Comparison of ENCODE assay signal across 21 cellular contexts in genomic region chr21:28233536-28234220, GRCh38.
DNase-seq lines count a peak whose midpoint lies in the region; ATAC-seq, FAIRE-seq and TF ChIP-seq lines count a peak whose summit lies in the region.
"Had no signal": no experiment of that assay in that cellular context is flagged by ENCODE, and none has a peak within 500 bp of the region (broad histone marks: within the 10 kb centered on the region; RNA-seq: fewer than 3 reads in every experiment).

No MANE protein-coding gene starts in this region.

- no peak overlapping the region for H3K4me2 ChIP-seq in HepG2 (ENCODE audit: low read depth, low read length)

- intact Hi-C loops in HepG2 (cut with micrococcal nuclease; ENCODE audit: unreplicated experiment), result no loop called here
- intact Hi-C loops in right lobe of liver (cut with DNase I), result no loop called here
- intact Hi-C loops in dendritic cell treated with granulocyte-macrophage colony-stimulating factor and Interleukin-4, amounts not matched to agents 40 ng/mL and 50 ng/mL, for 4 days (cut with micrococcal nuclease), result no loop called here
- intact Hi-C loops in left ventricle myocardium superior (cut with micrococcal nuclease), result no loop called here

- peak overlapping the region; percentile 69 for H3K27ac Mint-ChIP-seq in dendritic cell treated with granulocyte-macrophage colony-stimulating factor and Interleukin-4, amounts not matched to agents 40 ng/mL and 50 ng/mL, for 4 days
- H3K27ac Mint-ChIP-seq in activated CD4-positive, alpha-beta memory T cell treated with anti-CD3 and anti-CD28 coated beads, Interleukin-2, amount 10 ng/mL, durations not matched to agents 7 days and 5 days, result no peak overlapping the region
- H3K27ac Mint-ChIP-seq: CD4-positive, CD25-positive, alpha-beta regulatory T cell had no signal

- H3K4me1 Mint-ChIP-seq in dendritic cell treated with granulocyte-macrophage colony-stimulating factor and Interleukin-4, amounts not matched to agents 40 ng/mL and 50 ng/mL, for 4 days (ENCODE audit: low read depth), result peaks cover 32% of the 10 kb centered on the region
- H3K4me1 Mint-ChIP-seq in activated CD4-positive, alpha-beta memory T cell treated with anti-CD3 and anti-CD28 coated beads, Interleukin-2, amount 10 ng/mL, durations not matched to agents 7 days and 5 days, result no peaks in the 10 kb centered on the region
- H3K4me1 Mint-ChIP-seq: CD4-positive, CD25-positive, alpha-beta regulatory T cell; CD8-positive, alpha-beta memory T cell had no signal

- H3K79me2 ChIP-seq in HepG2 (ENCODE audit: insufficient read depth, low read length), result no peaks in the 10 kb centered on the region

- no peak for TF ChIP-seq EP300 in HepG2 (IDR thresholded peaks at IDR 0.05; ENCODE audit: low read depth in 2 of 2, low read length in 2 of 2)
- TF ChIP-seq EP300 in HepG2 (CRISPR knock-in tag; IDR thresholded peaks at IDR 0.05; ENCODE audit: borderline replicate concordance), result no peak

- BruUV-seq in HepG2 (replicated peaks; lab: Mats Ljungman, UMichigan), result no TSS peak

- CTCF ChIA-PET in HepG2 (lab: Yijun Ruan, JAX; ENCODE audit: low intra/inter-chr PET ratio, low total read pairs), result no interaction called here
- CTCF ChIA-PET in activated CD4-positive, alpha-beta memory T cell treated with anti-CD3 and anti-CD28 coated beads, Interleukin-2, amount 10 ng/mL, durations not matched to agents 7 days and 5 days (lab: Charles Lee), result interaction anchor here (0.6 kb wide), 1 partner anchor 758 kb away, joined by 4 read pairs; no protein-coding TSS in a partner anchor

- 46% methylated on average over 8 of the region's 9 CpGs for WGBS in HepG2 (ENCODE audit: low lambda C conversion rate)
- WGBS in right lobe of liver (ENCODE audit: insufficient coverage, low coverage, low lambda C conversion rate, missing lambda C conversion rate), result 74% methylated on average over 5 of the region's 9 CpGs

- no peak overlapping the region for H3K4me3 Mint-ChIP-seq in dendritic cell treated with granulocyte-macrophage colony-stimulating factor and Interleukin-4, amounts not matched to agents 40 ng/mL and 50 ng/mL, for 4 days
- H3K4me3 Mint-ChIP-seq in activated CD4-positive, alpha-beta memory T cell treated with anti-CD3 and anti-CD28 coated beads, Interleukin-2, amount 10 ng/mL, durations not matched to agents 7 days and 5 days, result no peak overlapping the region
- H3K4me3 Mint-ChIP-seq: CD4-positive, CD25-positive, alpha-beta regulatory T cell; CD8-positive, alpha-beta memory T cell had no signal

- H3K9ac ChIP-seq in HepG2 (ENCODE audit: insufficient read depth, low read depth, low read length), result no peak overlapping the region

- no peak for TF ChIP-seq POLR2A in HepG2 (IDR thresholded peaks at IDR 0.05; ENCODE audit: insufficient read depth in 1 of 2, low read depth in 2 of 2, low read length in 2 of 2)
- TF ChIP-seq POLR2A in right lobe of liver (IDR thresholded peaks at IDR 0.05), result no peak

- H3K27ac ChIP-seq in HepG2 (ENCODE audit: extremely low read length, insufficient read depth, low read length) (no peak overlapping the region), right lobe of liver (no peak overlapping the region)

- no peaks in the 10 kb centered on the region for H4K20me1 ChIP-seq in HepG2 (ENCODE audit: insufficient read depth, low read length)

- H3K27me3 ChIP-seq in HepG2 (ENCODE audit: control insufficient read depth in 1 of 2, insufficient read depth in 2 of 2, low read length in 2 of 2) (no peaks in the 10 kb centered on the region), right lobe of liver (no peaks in the 10 kb centered on the region)
- H3K27me3 ChIP-seq: BE2C had no signal

- POLR2A ChIA-PET in HepG2 (lab: Yijun Ruan, JAX), result no interaction called here
- POLR2A ChIA-PET in activated CD4-positive, alpha-beta memory T cell treated with anti-CD3 and anti-CD28 coated beads, Interleukin-2, amount 10 ng/mL, durations not matched to agents 7 days and 5 days (lab: Charles Lee), result no interaction called here

- H3K4me1 ChIP-seq in HepG2 (ENCODE audit: insufficient read depth, low read length) (no peaks in the 10 kb centered on the region), right lobe of liver (no peaks in the 10 kb centered on the region)
- H3K4me1 ChIP-seq: HAP-1 had no signal

- in situ Hi-C loops in HepG2 (cut with HindIII; ENCODE audit: extremely low pct_ligation_motif_present, low pct_unique_long_range_greater_than_20kb), result no loop called here

- H3K4me3 ChIP-seq in HepG2 (replicated peaks in 1 of 3; ENCODE audit: insufficient read depth in 1 of 3, low read depth in 2 of 3, low read length in 3 of 3), result no peak overlapping the region
- H3K4me3 ChIP-seq in right lobe of liver, result no peak overlapping the region
- H3K4me3 ChIP-seq: GM12878, HAP-1 had no signal

- TF ChIP-seq CTCF in HepG2 (CRISPR knock-in tag; IDR thresholded peaks at IDR 0.05), result no peak
- no peak for TF ChIP-seq CTCF in right lobe of liver (IDR thresholded peaks at IDR 0.05)

- no peaks in the 10 kb centered on the region for H3K36me3 Mint-ChIP-seq in dendritic cell treated with granulocyte-macrophage colony-stimulating factor and Interleukin-4, amounts not matched to agents 40 ng/mL and 50 ng/mL, for 4 days (ENCODE audit: low read depth)
- no peaks in the 10 kb centered on the region for H3K36me3 Mint-ChIP-seq in activated CD4-positive, alpha-beta memory T cell treated with anti-CD3 and anti-CD28 coated beads, Interleukin-2, amount 10 ng/mL, durations not matched to agents 7 days and 5 days (ENCODE audit: low read depth)
- H3K36me3 Mint-ChIP-seq: CD4-positive, CD25-positive, alpha-beta regulatory T cell; CD8-positive, alpha-beta memory T cell had no signal

- DNase-seq in HepG2 (ENCODE audit: low spot score) (no peak), right lobe of liver (no peak), left ventricle myocardium superior (peak; percentile 31), LoVo (ENCODE audit: low spot score) (no peak)
- no peak for DNase-seq in activated CD4-positive, alpha-beta memory T cell treated with anti-CD3 and anti-CD28 coated beads, Interleukin-2, amount 10 ng/mL, durations not matched to agents 7 days and 5 days
- no peak for DNase-seq in activated naive CD4-positive, alpha-beta T cell treated with Interleukin-2 at 50 U/mL for 16 hours
- DNase-seq: ACHN; BE2C; C1 segment of cervical spinal cord; CD4-positive, CD25-positive, alpha-beta regulatory T cell; CD8-positive, alpha-beta memory T cell; COR-L47; DMS 273 treated with DMSO at 0.1 percent for 48 hours; DMS53; DND-41; EL had no signal

- TF ChIP-seq RAD21 in HepG2 (CRISPR knock-in tag; IDR thresholded peaks at IDR 0.05), result no peak

- H3K9me3 Mint-ChIP-seq in dendritic cell treated with granulocyte-macrophage colony-stimulating factor and Interleukin-4, amounts not matched to agents 40 ng/mL and 50 ng/mL, for 4 days, result no peaks in the 10 kb centered on the region
- H3K9me3 Mint-ChIP-seq in activated CD4-positive, alpha-beta memory T cell treated with anti-CD3 and anti-CD28 coated beads, Interleukin-2, amount 10 ng/mL, durations not matched to agents 7 days and 5 days, result no peaks in the 10 kb centered on the region

- no peaks in the 10 kb centered on the region for H3K27me3 Mint-ChIP-seq in dendritic cell treated with granulocyte-macrophage colony-stimulating factor and Interleukin-4, amounts not matched to agents 40 ng/mL and 50 ng/mL, for 4 days
- H3K27me3 Mint-ChIP-seq in activated CD4-positive, alpha-beta memory T cell treated with anti-CD3 and anti-CD28 coated beads, Interleukin-2, amount 10 ng/mL, durations not matched to agents 7 days and 5 days, result no peaks in the 10 kb centered on the region
- H3K27me3 Mint-ChIP-seq: CD4-positive, CD25-positive, alpha-beta regulatory T cell had no signal

- no peak for FAIRE-seq in HepG2 (lab: Jason Lieb, UNC)
- FAIRE-seq: A204.1, GM12878, GM19239 had no signal

- H3K36me3 ChIP-seq in HepG2 (replicated peaks in 1 of 2; ENCODE audit: control insufficient read depth in 1 of 2, insufficient read depth in 2 of 2, low read length in 2 of 2) (no peaks in the 10 kb centered on the region), right lobe of liver (no peaks in the 10 kb centered on the region)
- H3K36me3 ChIP-seq: BE2C, HAP-1 had no signal

- H2AFZ ChIP-seq in HepG2 (ENCODE audit: low read length), result no peak overlapping the region

- H3K9me3 ChIP-seq in HepG2 (ENCODE audit: low read length), result peaks cover 67% of the 10 kb centered on the region
- no peaks in the 10 kb centered on the region for H3K9me3 ChIP-seq in right lobe of liver
- H3K9me3 ChIP-seq: BE2C, HAP-1 had no signal

- no peak for ATAC-seq in HepG2
- ATAC-seq in right lobe of liver, result no peak
- peak; percentile 70 for ATAC-seq in left ventricle myocardium superior
- ATAC-seq: GM12878 had no signal

TF ChIP-seq in HepG2, 621 proteins besides CTCF, POLR2A, EP300 and RAD21:
- TF ChIP-seq CEBPB (IDR thresholded peaks at IDR 0.05; ENCODE audit: borderline replicate concordance, low read depth, low read length), result peak; percentile 88
- TF ChIP-seq ZMAT3 (CRISPR knock-in tag; conservative IDR thresholded peaks at IDR 0.05), result no peak
- 0 out of 2 replicates have a peak, but pooled peaks have one; percentile 16 for TF ChIP-seq CEBPG (CRISPR knock-in tag; IDR thresholded peaks at IDR 0.05)
- no peak for TF ChIP-seq AGO2 (optimal IDR thresholded peaks at IDR 0.05; ENCODE audit: low read depth, low read length)
